In genomic region chr3:160498202-160498601, GRCh38 we compare ENCODE assay signal across 29 cellular contexts.
"Had no signal": no experiment of that assay in that cellular context is flagged by ENCODE, and none has a peak within 500 bp of the region (broad histone marks: within the 10 kb centered on the region; RNA-seq: fewer than 3 reads in every experiment).

No MANE protein-coding gene starts in this region.

- H3K9me3 ChIP-seq: esophagus squamous epithelium, gastrocnemius medialis, heart right ventricle, left lung, lower lobe of right lung, mucosa of descending colon had no signal

- H3K27me3 Mint-ChIP-seq: effector memory CD8-positive, alpha-beta T cell; naive B cell; naive thymus-derived CD8-positive, alpha-beta T cell had no signal

- H3K27ac Mint-ChIP-seq: effector memory CD8-positive, alpha-beta T cell; endodermal cell; mesothelial cell of epicardium; naive thymus-derived CD8-positive, alpha-beta T cell had no signal

- FAIRE-seq: endometrium, islet of Langerhans, keratinocyte had no signal

- H3K4me1 ChIP-seq: esophagus squamous epithelium, gastrocnemius medialis, heart right ventricle, left lung, lower lobe of right lung had no signal

- H3K9me3 Mint-ChIP-seq: effector memory CD8-positive, alpha-beta T cell; endodermal cell; naive thymus-derived CD8-positive, alpha-beta T cell had no signal

- H3K4me3 ChIP-seq: coronary artery, dorsolateral prefrontal cortex, esophagus squamous epithelium, gastrocnemius medialis, heart right ventricle, left lung, lower lobe of right lung, mucosa of descending colon had no signal

- H3K4me1 Mint-ChIP-seq: mesothelial cell of epicardium; naive B cell; naive thymus-derived CD8-positive, alpha-beta T cell had no signal

- H3K27me3 ChIP-seq: dorsolateral prefrontal cortex, esophagus squamous epithelium, gastrocnemius medialis, heart right ventricle, left lung had no signal

- H3K27ac ChIP-seq: coronary artery, dorsolateral prefrontal cortex, epithelial cell of prostate, esophagus squamous epithelium, gastrocnemius medialis, heart right ventricle, left lung, lower lobe of right lung had no signal

- ATAC-seq: effector memory CD8-positive, alpha-beta T cell; esophagus mucosa; gastrocnemius medialis; heart right ventricle; left cardiac atrium; left lung; left ventricle myocardium superior; lower lobe of right lung; mucosa of descending colon; naive thymus-derived CD8-positive, alpha-beta T cell had no signal

- DNase-seq: dermis blood vessel endothelial cell; dorsolateral prefrontal cortex; effector CD8-positive, alpha-beta T cell; effector memory CD8-positive, alpha-beta T cell; endodermal cell; erythroblast; esophagus squamous epithelium; foreskin fibroblast; foreskin melanocyte; gastrocnemius medialis; glutamatergic neuron; head of caudate nucleus; heart right ventricle; hippocampal formation; left cardiac atrium; left lung; left ventricle myocardium superior; lower lobe of right lung; mesenchymal stem cell; mucosa of descending colon; naive B cell; naive thymus-derived CD8-positive, alpha-beta T cell had no signal

- H3K4me3 Mint-ChIP-seq: effector memory CD8-positive, alpha-beta T cell; endodermal cell; mesothelial cell of epicardium; naive B cell; naive thymus-derived CD8-positive, alpha-beta T cell had no signal
